In the genomic region with DNA sequence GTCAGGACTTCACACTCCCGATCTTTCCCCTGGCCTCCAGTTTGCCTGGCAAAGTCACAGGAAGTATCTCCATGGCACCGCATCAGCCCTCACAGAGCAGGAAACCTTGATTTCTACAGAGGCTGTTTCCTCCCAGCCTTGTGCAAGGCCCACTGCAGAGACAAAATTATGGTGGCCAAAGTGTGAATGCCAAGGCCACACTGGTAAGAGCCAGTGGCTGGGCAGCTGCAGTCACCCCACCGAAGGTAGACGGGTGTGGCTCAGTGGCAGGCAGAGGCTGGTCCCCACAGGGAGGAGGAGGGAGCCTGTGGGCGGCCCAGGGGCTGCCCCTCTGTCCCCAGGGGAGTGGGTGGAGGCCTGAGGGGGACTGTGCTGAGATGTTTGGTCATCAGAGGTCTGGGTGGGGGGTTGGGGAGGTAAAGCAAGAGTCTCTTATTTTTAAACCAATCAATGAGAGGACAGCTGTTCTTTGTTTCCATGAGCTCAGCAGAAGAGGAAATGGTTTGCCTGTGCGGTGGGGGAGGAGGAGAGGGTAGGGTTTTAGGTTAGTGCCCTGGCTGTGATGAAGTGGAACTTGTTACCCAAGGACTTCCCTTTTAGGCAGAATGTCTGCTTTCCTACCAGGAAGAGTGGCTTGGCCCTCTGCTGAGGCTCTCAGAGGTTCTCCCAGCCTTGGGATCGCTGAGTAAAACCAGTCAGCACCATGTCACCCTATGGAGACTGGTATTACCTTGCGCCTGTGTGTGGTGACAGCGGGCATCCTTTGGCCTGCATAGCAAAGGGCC, we compare ENCODE assay signal across 8 cellular contexts. TPM values are rescaled to one million over a fixed set of nuclear protein-coding genes. Genes with fewer than 3 reads are reported as not detected.
DNase-seq lines count a peak whose midpoint lies in the region; ATAC-seq and TF ChIP-seq lines count a peak whose summit lies in the region.

No MANE protein-coding gene starts in this region.

- DNase-seq in CD8-positive, alpha-beta T cell, result peak; percentile 55 to 84 (median 70)
- DNase-seq in SKM-1 treated with dmso at 0.1 percent for 144 hours (lab: John Stamatoyannopoulos, UW; ENCODE audit: unreplicated experiment) (peak; percentile 100), lung microvascular endothelial cell (ENCODE audit: low read depth in 2 of 2) (peak; percentile 64 to 88), DMS114 treated with DMSO at 0.1 percent for 48 hours (lab: John Stamatoyannopoulos, UW; ENCODE audit: unreplicated experiment) (no peak)
- peak; percentile 61 for DNase-seq in stimulated activated CD8-positive, alpha-beta memory T cell treated with anti-CD3 and anti-CD28 coated beads, Interleukin-4, amount 100 ng/mL, for 24 hours (ENCODE audit: low read depth)

- H3K36me3 ChIP-seq in CD8-positive, alpha-beta T cell (ENCODE audit: insufficient read depth, low read length), result no peaks in the 10 kb centered on the region

- H3K9me3 ChIP-seq in CD8-positive, alpha-beta T cell (ENCODE audit: low read length), result no peaks in the 10 kb centered on the region

- no peaks in the 10 kb centered on the region for H3K9me3 Mint-ChIP-seq in CD8-positive, alpha-beta T cell

- peaks cover 59% of the 10 kb centered on the region for H3K4me1 ChIP-seq in CD8-positive, alpha-beta T cell (ENCODE audit: insufficient read depth, low read length)

- H3K4me1 Mint-ChIP-seq in CD8-positive, alpha-beta T cell (ENCODE audit: low read depth), result peaks cover 68% of the 10 kb centered on the region

- intact Hi-C loops in CD8-positive, alpha-beta T cell (cut with DNase I, micrococcal nuclease), result loop anchor here (1.0 to 2.0 kb wide), 2 partner anchors 9 to 14 kb away; no protein-coding TSS in a partner anchor

- 31 to 52% (median 40%) methylated on average over 9 of the region's 9 CpGs for WGBS in adipose tissue, 3 donors

- no peak for TF ChIP-seq CTCF in CD8-positive, alpha-beta T cell (IDR thresholded peaks at IDR 0.05)

- peak; percentile 21 for ATAC-seq in CD8-positive, alpha-beta T cell
- ATAC-seq in GM19397 (IDR thresholded peaks at IDR 0.05; ENCODE audit: unreplicated experiment) (peak; percentile 53), HG03457 (IDR thresholded peaks at IDR 0.05; ENCODE audit: unreplicated experiment) (peak; percentile 35)

- peak overlapping the region; percentile 43 for H3K4me3 ChIP-seq in CD8-positive, alpha-beta T cell (ENCODE audit: low read depth, low read length)

- no peaks in the 10 kb centered on the region for H3K36me3 Mint-ChIP-seq in CD8-positive, alpha-beta T cell

- no peaks in the 10 kb centered on the region for H3K27me3 ChIP-seq in CD8-positive, alpha-beta T cell (ENCODE audit: insufficient read depth, low read length)

- H3K27ac Mint-ChIP-seq in CD8-positive, alpha-beta T cell, result peak overlapping the region; percentile 98

- POLR2A ChIA-PET in CD8-positive, alpha-beta T cell (lab: Charles Lee), result interaction anchor here (0.8 to 7.1 kb wide), 8 partner anchors 9 to 48 kb away, joined by 3 to 155 read pairs (median 10); no protein-coding TSS in a partner anchor

- peak overlapping the region; percentile 86 for H3K27ac ChIP-seq in CD8-positive, alpha-beta T cell (ENCODE audit: low read depth, low read length)
- H3K27ac ChIP-seq in adipose tissue (ENCODE audit: low read depth, low read length), result peak overlapping the region; percentile 94

- CTCF ChIA-PET in CD8-positive, alpha-beta T cell (lab: Charles Lee), result interaction anchor here (0.8 to 22.4 kb wide), 7 partner anchors 12 to 201 kb away, joined by 3 to 388 read pairs (median 38); a partner anchor contains a TSS

- H3K27me3 Mint-ChIP-seq in CD8-positive, alpha-beta T cell (ENCODE audit: low read depth), result no peaks in the 10 kb centered on the region

- H3K4me3 Mint-ChIP-seq in CD8-positive, alpha-beta T cell, result peak overlapping the region; percentile 69

RNA-seq across cellular contexts. Expression of a gene that starts 18.0 kb away (rescaled TPM):
- 100 to 1,000 TPM; 751 to 765 TPM for total RNA-seq in CD8-positive, alpha-beta T cell
- polyA plus RNA-seq in adipose tissue, result 100 to 1,000 TPM; 292 to 386 (median 336) TPM
- 22.4 TPM in 2 replicates for total RNA-seq in lung microvascular endothelial cell

RNA-seq across cellular contexts. Expression of a gene that starts 57.8 kb away (rescaled TPM):
- under 1 TPM; 0.39 to 0.60 TPM for total RNA-seq in CD8-positive, alpha-beta T cell
- polyA plus RNA-seq in adipose tissue, result under 1 TPM; 0.07 to 0.34 (median 0.12) TPM
- total RNA-seq in lung microvascular endothelial cell, result not detected in 2 replicates

Comparison
In these comparisons a context has a peak if more than half of its experiments do, and no peak if none do; other contexts are left out.
1. RNA of a gene that starts 18.0 kb away (total RNA-seq): 751 to 765 TPM in CD8-positive, alpha-beta T cell; 22.4 TPM in lung microvascular endothelial cell; every median in the first group is over 10 times any median in the second.
2. Peak in every context shown above with its lines, with median percentiles within 50 percentile points of each other: ATAC-seq.